In the genomic region with DNA sequence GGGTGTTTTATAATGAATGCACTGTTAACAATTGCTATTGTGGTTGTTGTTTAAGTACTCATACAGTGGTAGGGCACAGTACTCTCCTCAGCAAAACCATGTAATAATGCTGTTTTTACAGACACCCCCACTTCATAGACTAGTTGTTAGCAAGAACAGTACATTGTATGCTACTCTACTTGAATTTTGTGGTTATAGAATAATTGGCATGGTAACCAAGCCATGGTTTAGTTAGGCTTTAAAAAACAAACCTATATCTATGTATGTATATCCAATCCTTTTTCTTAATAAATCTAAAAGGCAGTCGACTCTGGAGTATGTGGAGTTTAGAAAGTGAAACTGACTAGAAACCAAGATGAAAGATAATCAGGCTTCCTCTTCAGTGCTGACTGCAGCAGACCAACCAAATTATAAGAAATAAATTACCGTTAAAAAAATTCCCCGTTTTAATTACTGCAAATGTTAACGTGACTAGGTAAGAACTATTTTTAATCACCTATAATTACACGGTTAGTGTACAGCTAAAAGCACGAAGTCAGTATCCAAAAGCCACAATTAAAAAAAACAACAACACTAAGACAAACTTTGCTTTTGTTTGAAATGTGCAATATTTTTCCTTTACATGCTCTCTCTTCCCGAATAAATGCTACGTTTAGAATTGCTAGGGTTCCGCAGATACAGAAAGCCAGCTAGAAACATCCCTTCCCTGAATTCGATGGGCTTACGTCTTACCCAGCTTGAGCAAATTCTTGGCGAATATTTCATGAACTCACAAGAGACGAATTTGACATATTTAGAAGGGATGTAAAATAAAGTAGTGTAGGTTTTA, we compare ENCODE assay signal across 8 cellular contexts.
DNase-seq lines count a peak whose midpoint lies in the region; ATAC-seq, FAIRE-seq and TF ChIP-seq lines count a peak whose summit lies in the region.

No MANE protein-coding gene starts in this region.

- TF ChIP-seq CTCF in Calu3 (IDR thresholded peaks at IDR 0.05; ENCODE audit: unreplicated experiment) (no peak), H9 (conservative IDR thresholded peaks at IDR 0.05) (no peak)

- H3K23me2 ChIP-seq in H9 (ENCODE audit: insufficient read length, low read depth, low read length, poor library complexity, severe bottlenecking) = peaks cover 5% of the 10 kb centered on the region

- peak overlapping the region; percentile 63 for H3K4me2 ChIP-seq in H9 (ENCODE audit: insufficient read depth, insufficient read length, low read length)

- H3K27me3 ChIP-seq in H9 (ENCODE audit: insufficient read depth, low read length) (peaks cover 8% of the 10 kb centered on the region), muscle layer of colon (ENCODE audit: control insufficient read depth in 1 of 2, insufficient read depth in 2 of 2, low read length in 2 of 2) (no peaks in the 10 kb centered on the region)
- no peaks in the 10 kb centered on the region for H3K27me3 ChIP-seq in effector memory CD4-positive, alpha-beta T cell (replicated peaks; ENCODE audit: control insufficient read depth, insufficient read depth, low read length, poor library complexity, severe bottlenecking)

- no peak overlapping the region for H3K14ac ChIP-seq in H9 (ENCODE audit: insufficient read depth, low read length)

- no peak overlapping the region for H2BK120ac ChIP-seq in H9 (ENCODE audit: low read depth, low read length, poor library complexity, severe bottlenecking)

- H2BK5ac ChIP-seq in H9 (ENCODE audit: insufficient read length, low read length) = no peak overlapping the region

- H3K27ac Mint-ChIP-seq in Calu3 (ENCODE audit: unreplicated experiment) (peak overlapping the region; percentile 79), H9 (no peak overlapping the region)

- H3K23ac ChIP-seq in H9 (ENCODE audit: insufficient read length, low read depth, low read length) = no peak overlapping the region

- no peak overlapping the region for H3K4ac ChIP-seq in H9 (ENCODE audit: low read depth, low read length)

- no peaks in the 10 kb centered on the region for H3K79me1 ChIP-seq in H9 (ENCODE audit: insufficient read depth, low read depth, low read length, poor library complexity, severe bottlenecking)

- H3K4me3 Mint-ChIP-seq in Calu3 (ENCODE audit: low read depth, unreplicated experiment) (peak overlapping the region; percentile 62), H9 (peak overlapping the region; percentile 63 to 92)

- H4K5ac ChIP-seq in H9 (ENCODE audit: insufficient read length, low read depth, low read length) = no peak overlapping the region

- no peaks in the 10 kb centered on the region for H3K79me2 ChIP-seq in H9 (ENCODE audit: insufficient read depth, low read length)

- H4K91ac ChIP-seq in H9 (ENCODE audit: insufficient read length, low read depth, low read length) = no peak overlapping the region

- H3K4me1 Mint-ChIP-seq in Calu3 (ENCODE audit: low read depth, unreplicated experiment) (peaks cover 48% of the 10 kb centered on the region), H9 (peaks cover 11 to 26% of the 10 kb centered on the region in 2 experiments)

- peak; percentile 46 for FAIRE-seq in RCC 7860 (lab: Jason Lieb, UNC)

- WGBS in H9 (ENCODE audit: extremely low coverage, insufficient read length, low lambda C conversion rate) = no CpG with 5 or more reads among the region's 13 CpGs

- no peak overlapping the region for H3K18ac ChIP-seq in H9 (ENCODE audit: insufficient read length, low read depth, low read length)

- H2AK5ac ChIP-seq in H9 (ENCODE audit: insufficient read length, low read length) = no peak overlapping the region

- H3K27ac ChIP-seq in H9 (ENCODE audit: insufficient read length, low read depth, low read length) (no peak overlapping the region), muscle layer of colon (ENCODE audit: low read depth, low read length) (peak overlapping the region; percentile 86)
- H3K27ac ChIP-seq in effector memory CD4-positive, alpha-beta T cell (ENCODE audit: insufficient read depth, low read length, poor library complexity, severe bottlenecking) = peak overlapping the region; percentile 76

- H3K27me3 Mint-ChIP-seq in Calu3 (ENCODE audit: unreplicated experiment) = no peaks in the 10 kb centered on the region
- H3K27me3 Mint-ChIP-seq in H9 (ENCODE audit: low read depth) = peaks cover 89% of the 10 kb centered on the region

- no peaks in the 10 kb centered on the region for H3K36me3 ChIP-seq in effector memory CD4-positive, alpha-beta T cell (ENCODE audit: control insufficient read depth, insufficient read depth, low read length)
- no peaks in the 10 kb centered on the region for H3K36me3 ChIP-seq in muscle layer of colon (ENCODE audit: insufficient read depth, low read length)

- ATAC-seq in HG03039 (IDR thresholded peaks at IDR 0.05; ENCODE audit: unreplicated experiment) = no peak

- intact Hi-C loops in Calu3 (cut with micrococcal nuclease; ENCODE audit: unreplicated experiment) = loop anchor here (1.0 to 5.0 kb wide), 4 partner anchors 15 to 120 kb away; no protein-coding TSS in a partner anchor

- H3K9ac ChIP-seq in H9 (ENCODE audit: extremely low read depth, insufficient read length, low read length) (no peak overlapping the region), muscle layer of colon (ENCODE audit: low read length) (peak overlapping the region; percentile 81)

- peak overlapping the region; percentile 58 for H3K4me3 ChIP-seq in effector memory CD4-positive, alpha-beta T cell (ENCODE audit: insufficient read depth, low read depth, low read length, poor library complexity, severe bottlenecking)
- peak overlapping the region; percentile 62 to 71 for H3K4me3 ChIP-seq in muscle layer of colon (ENCODE audit: low read depth in 1 of 2, low read length in 2 of 2)

- peaks cover 11% of the 10 kb centered on the region for H3K36me3 Mint-ChIP-seq in Calu3 (ENCODE audit: insufficient read depth, unreplicated experiment)
- no peaks in the 10 kb centered on the region for H3K36me3 Mint-ChIP-seq in H9 (ENCODE audit: insufficient read depth in 1 of 3, low read depth in 3 of 3)

- H3K9me3 Mint-ChIP-seq in Calu3 (ENCODE audit: low read depth, unreplicated experiment) (no peaks in the 10 kb centered on the region), H9 (peaks cover 0 to 3% of the 10 kb centered on the region in 2 experiments; a peak in 1 of 5 replicates)

- H2BK12ac ChIP-seq in H9 (ENCODE audit: insufficient read length, low read depth, low read length) = no peak overlapping the region

- H3K9me3 ChIP-seq in H9 (ENCODE audit: control insufficient read depth, low read depth, low read length) = no peaks in the 10 kb centered on the region
- no peaks in the 10 kb centered on the region for H3K9me3 ChIP-seq in effector memory CD4-positive, alpha-beta T cell (ENCODE audit: control insufficient read depth, low read length)
- no peaks in the 10 kb centered on the region for H3K9me3 ChIP-seq in muscle layer of colon (ENCODE audit: low read length)

- DNase-seq in Calu3 (no peak), H9 (no peak), RCC 7860 (ENCODE audit: low spot score) (peak; percentile 6), SHP77 treated with DMSO at 0.1 percent for 48 hours (lab: John Stamatoyannopoulos, UW) (no peak)
- no peak for DNase-seq in effector memory CD4-positive, alpha-beta T cell
- DNase-seq in stimulated activated naive CD4-positive, alpha-beta T cell treated with Interleukin-2 at 50 U/mL for 16 hours (lab: John Stamatoyannopoulos, UW) = no peak

- no peak overlapping the region for H3T11ph ChIP-seq in H9 (ENCODE audit: low read length)

- H2BK15ac ChIP-seq in H9 (ENCODE audit: low read depth, low read length) = no peak overlapping the region

- no peaks in the 10 kb centered on the region for H4K20me1 ChIP-seq in H9 (ENCODE audit: control insufficient read depth, insufficient read depth, insufficient read length)

- H3K56ac ChIP-seq in H9 (ENCODE audit: insufficient read length, low read depth, low read length) = no peak overlapping the region

- H3K4me1 ChIP-seq in H9 (ENCODE audit: insufficient read depth, low read length) (no peaks in the 10 kb centered on the region), muscle layer of colon (ENCODE audit: insufficient read depth, low read length) (peaks cover 33% of the 10 kb centered on the region)
- H3K4me1 ChIP-seq in effector memory CD4-positive, alpha-beta T cell (ENCODE audit: control insufficient read depth, insufficient read depth, low read length, poor library complexity, severe bottlenecking) = peaks cover 5% of the 10 kb centered on the region

- no peak overlapping the region for H4K8ac ChIP-seq in H9 (replicated peaks; ENCODE audit: insufficient read length, low read depth, low read length)

- CTCF ChIA-PET in Calu3 (lab: Charles Lee) = interaction anchor here (0.6 to 1.3 kb wide), 7 partner anchors 16 to 121 kb away, joined by 3 to 8 read pairs (median 3); partner anchors contain the start of gene SERTAD2

- TSS peak; percentile 94 for BruUV-seq in Calu3 (replicated peaks; lab: Mats Ljungman, UMichigan)

- no peak overlapping the region for H2BK20ac ChIP-seq in H9 (ENCODE audit: low read depth, low read length, poor library complexity, severe bottlenecking)

- no peak overlapping the region for H2AFZ ChIP-seq in H9 (ENCODE audit: low read length)
